In the genomic region with DNA sequence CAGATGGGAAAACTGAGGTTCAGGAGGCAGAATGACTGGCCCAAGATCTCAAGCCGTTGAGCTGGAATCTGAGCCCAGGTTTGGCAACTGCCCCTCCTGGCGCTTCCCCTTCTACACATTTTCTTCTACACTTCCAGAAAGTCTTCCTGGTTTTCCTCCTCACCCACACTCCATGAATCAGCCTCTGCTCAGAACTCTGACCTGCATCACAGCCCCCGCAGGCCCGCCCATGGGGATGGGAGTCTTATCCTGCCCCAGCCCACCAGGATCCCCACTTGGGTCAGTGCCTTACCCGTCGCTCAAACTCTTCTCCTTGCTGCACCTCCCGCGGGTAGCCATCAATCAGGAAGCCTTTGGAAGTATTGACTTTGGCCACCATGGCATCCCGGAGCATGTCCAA, we compare ENCODE assay signal across 20 cellular contexts. TPM values are rescaled to one million over a fixed set of nuclear protein-coding genes. Genes with fewer than 3 reads are reported as not detected.
DNase-seq lines count a peak whose midpoint lies in the region; ATAC-seq and TF ChIP-seq lines count a peak whose summit lies in the region.
"Had no signal": no experiment of that assay in that cellular context is flagged by ENCODE, and none has a peak within 500 bp of the region (broad histone marks: within the 10 kb centered on the region; RNA-seq: fewer than 3 reads in every experiment).

No MANE protein-coding gene starts in this region.

- H3K4me2 ChIP-seq in neuronal stem cell (ENCODE audit: insufficient read depth, low read length, poor library complexity, severe bottlenecking) = no peak overlapping the region
- H3K4me2 ChIP-seq: KMS-11 had no signal

- peak overlapping the region; percentile 45 for H3K27ac Mint-ChIP-seq in T-helper 17 cell
- no peak overlapping the region for H3K27ac Mint-ChIP-seq in endothelial cell (ENCODE audit: unreplicated experiment)

- H3K18ac ChIP-seq in neuronal stem cell (ENCODE audit: low read length) = no peak overlapping the region

- H3K36me3 ChIP-seq in neuronal stem cell (replicated peaks in 1 of 2; ENCODE audit: control insufficient read depth in 2 of 2, insufficient read depth in 2 of 2, low read length in 2 of 2) = no peaks in the 10 kb centered on the region
- H3K36me3 ChIP-seq in WERI-Rb-1 = peaks cover 63% of the 10 kb centered on the region

- no peak overlapping the region for H2BK120ac ChIP-seq in neuronal stem cell (ENCODE audit: low read depth, low read length)

- peak overlapping the region; percentile 4 for H2BK5ac ChIP-seq in neuronal stem cell (ENCODE audit: low read length)

- H3K4ac ChIP-seq in neuronal stem cell (ENCODE audit: low read length) = no peak overlapping the region

- no peak overlapping the region for H2BK15ac ChIP-seq in neuronal stem cell (ENCODE audit: low read length)

- H4K91ac ChIP-seq in neuronal stem cell (ENCODE audit: low read depth, low read length, poor library complexity) = no peak overlapping the region

- ATAC-seq in T-helper 17 cell = no peak
- ATAC-seq: Right ventricle myocardium inferior had no signal

- H3K9me3 Mint-ChIP-seq in endothelial cell (ENCODE audit: unreplicated experiment) = no peaks in the 10 kb centered on the region

- WGBS in neuronal stem cell (ENCODE audit: extremely low coverage in 2 of 2, insufficient read length in 2 of 2, insufficient replicate concordance in 1 of 2), 2 donors = no CpG with 5 or more reads among the region's 9 CpGs

- no peak overlapping the region for H2AK5ac ChIP-seq in neuronal stem cell (ENCODE audit: low read depth, low read length)

- H3K4me3 ChIP-seq in neuronal stem cell (ENCODE audit: low read length in 2 of 2) (no peak overlapping the region), WERI-Rb-1 (ENCODE audit: low read depth, low read length) (no peak overlapping the region)
- H3K4me3 ChIP-seq: SJSA1 had no signal

- DNase-seq in CD1c-positive myeloid dendritic cell (ENCODE audit: extremely low spot score) (peak; percentile 17), T-helper 17 cell (no peak), endothelial cell (ENCODE audit: low spot score) (no peak), neuronal stem cell (ENCODE audit: low spot score) (no peak), WERI-Rb-1 (no peak), inferior parietal cortex (ENCODE audit: extremely low spot score) (no peak)
- no peak for DNase-seq in activated CD8-positive, alpha-beta memory T cell treated with anti-CD3 and anti-CD28 coated beads, Interleukin-2, amount 50 U/mL, for 48 hours
- DNase-seq: EL, GF-D8, IMR-90, NCI-H1105, NCI-H146, NCI-H2029 treated with DMSO at 0.1 percent for 48 hours, NCI-H345, NCI-H526, OCI-M1 had no signal

- H3K23ac ChIP-seq in neuronal stem cell (ENCODE audit: low read depth, low read length, poor library complexity) = no peak overlapping the region

- peaks cover 3% of the 10 kb centered on the region for H3K79me1 ChIP-seq in neuronal stem cell (ENCODE audit: low read depth, low read length)

- H3K4me1 Mint-ChIP-seq in T-helper 17 cell (peaks cover 3% of the 10 kb centered on the region), endothelial cell (ENCODE audit: unreplicated experiment) (peaks cover 25% of the 10 kb centered on the region)

- no peak for TF ChIP-seq CTCF in endothelial cell (IDR thresholded peaks at IDR 0.05; ENCODE audit: unreplicated experiment)
- TF ChIP-seq CTCF in WERI-Rb-1 (IDR thresholded peaks at IDR 0.05; ENCODE audit: low read depth, low read length) = no peak

- H3K4me1 ChIP-seq in neuronal stem cell (ENCODE audit: control insufficient read depth in 2 of 2, insufficient read depth in 1 of 2, low read depth in 1 of 2, low read length in 2 of 2) = peaks cover 4 to 41% of the 10 kb centered on the region in 2 donors
- H3K4me1 ChIP-seq: SJSA1 had no signal

- no peak overlapping the region for H3K14ac ChIP-seq in neuronal stem cell (ENCODE audit: low read length)

- H3K36me3 Mint-ChIP-seq in T-helper 17 cell (ENCODE audit: low read depth) (no peaks in the 10 kb centered on the region), endothelial cell (ENCODE audit: low read depth, unreplicated experiment) (peaks cover 12% of the 10 kb centered on the region)

- no peak overlapping the region for H3K9ac ChIP-seq in neuronal stem cell (ENCODE audit: low read depth, low read length, poor library complexity)
- H3K9ac ChIP-seq: KMS-11 had no signal

- no peak overlapping the region for H2BK12ac ChIP-seq in neuronal stem cell (ENCODE audit: low read length)

- H3K27me3 ChIP-seq in neuronal stem cell (ENCODE audit: control insufficient read depth in 3 of 3, insufficient read depth in 3 of 3, low read depth in 1 of 3, low read length in 3 of 3) = no peaks in the 10 kb centered on the region
- H3K27me3 ChIP-seq in WERI-Rb-1 (ENCODE audit: insufficient read depth, low read depth, severe bottlenecking) = no peaks in the 10 kb centered on the region
- H3K27me3 ChIP-seq: SJSA1 had no signal

- H3K9me3 ChIP-seq in T-helper 17 cell (ENCODE audit: control insufficient read depth, low read length, poor library complexity, severe bottlenecking) (no peaks in the 10 kb centered on the region), neuronal stem cell (replicated peaks in 1 of 2; ENCODE audit: control insufficient read depth in 2 of 2, insufficient read depth in 1 of 2, low read depth in 1 of 2, low read length in 2 of 2) (peaks cover 0 to 2% of the 10 kb centered on the region in 2 donors), WERI-Rb-1 (ENCODE audit: severe bottlenecking) (no peaks in the 10 kb centered on the region)
- H3K9me3 ChIP-seq: SJSA1 had no signal

- H4K8ac ChIP-seq in neuronal stem cell (ENCODE audit: low read depth, low read length) = no peak overlapping the region

- no peaks in the 10 kb centered on the region for H3K27me3 Mint-ChIP-seq in T-helper 17 cell
- peaks cover 9% of the 10 kb centered on the region for H3K27me3 Mint-ChIP-seq in endothelial cell (ENCODE audit: unreplicated experiment)

- H3K27ac ChIP-seq in neuronal stem cell (replicated peaks; ENCODE audit: low read length) (no peak overlapping the region), WERI-Rb-1 (no peak overlapping the region)
- H3K27ac ChIP-seq: C4-2B, KMS-11, SJSA1 had no signal

- no peak overlapping the region for H3K4me3 Mint-ChIP-seq in T-helper 17 cell
- peak overlapping the region; percentile 74 for H3K4me3 Mint-ChIP-seq in endothelial cell (ENCODE audit: unreplicated experiment)

- H2AFZ ChIP-seq in neuronal stem cell (ENCODE audit: low read length) = no peak overlapping the region

RNA-seq across cellular contexts. Expression of a gene that starts 5.9 kb away (rescaled TPM):
- 10 to 100 TPM; 35.9 to 66.5 TPM for total RNA-seq in T-helper 17 cell
- 63.3 TPM for total RNA-seq in endothelial cell (ENCODE audit: unreplicated experiment)
- 36.1 TPM for polyA plus RNA-seq in neuronal stem cell (2013, experiment 1 of 2)
- 36.6 TPM for polyA plus RNA-seq in neuronal stem cell (2013, experiment 2 of 2)

RNA-seq across cellular contexts. Expression of a gene that starts 17.1 kb away (rescaled TPM):
- total RNA-seq in T-helper 17 cell = 1 to 10 TPM; 3.2 to 6.4 TPM
- total RNA-seq in endothelial cell (ENCODE audit: unreplicated experiment) = 113 TPM
- polyA plus RNA-seq in neuronal stem cell (2013, experiment 1 of 2) = 0.11 TPM
- polyA plus RNA-seq in neuronal stem cell (2013, experiment 2 of 2) = 0.10 TPM

RNA-seq across cellular contexts. Expression of a gene that starts 27.9 kb away (rescaled TPM):
- total RNA-seq in T-helper 17 cell (100 to 1,000 TPM in 1 of 2 donors, 10 to 100 TPM in 1; 74.5 to 108 TPM), endothelial cell (ENCODE audit: unreplicated experiment) (80.0 TPM)
- polyA plus RNA-seq in neuronal stem cell (2013, experiment 1 of 2) = 31.0 TPM
- polyA plus RNA-seq in neuronal stem cell (2013, experiment 2 of 2) = 30.5 TPM

RNA-seq across cellular contexts. Expression of a gene that starts 45.3 kb away (rescaled TPM):
- 10 to 100 TPM; 18.5 to 22.1 TPM for total RNA-seq in T-helper 17 cell
- total RNA-seq in endothelial cell (ENCODE audit: unreplicated experiment) = 25.0 TPM
- polyA plus RNA-seq in neuronal stem cell (2013, experiment 1 of 2) = 11.3 TPM
- polyA plus RNA-seq in neuronal stem cell (2013, experiment 2 of 2) = 12.7 TPM

RNA-seq across cellular contexts. Expression of a gene that starts 59.0 kb away (rescaled TPM):
- 1 to 10 TPM; 2.1 to 2.3 TPM for total RNA-seq in T-helper 17 cell
- 2.4 TPM for total RNA-seq in endothelial cell (ENCODE audit: unreplicated experiment)
- polyA plus RNA-seq in neuronal stem cell (2013, experiment 1 of 2) = 2.4 TPM
- 2.5 TPM for polyA plus RNA-seq in neuronal stem cell (2013, experiment 2 of 2)
- total RNA-seq: Right ventricle myocardium inferior had no signal

Comparison
In these comparisons a context has a peak if more than half of its experiments do, and no peak if none do; other contexts are left out.
1. RNA of a gene that starts 17.1 kb away (total RNA-seq): 113 TPM in endothelial cell (single experiment); 3.2 to 6.4 TPM in T-helper 17 cell; every median in the first group is over 10 times any median in the second.